8 cellular contexts compared by ENCODE assay signal in genomic region chr4:55312491-55313101, GRCh38. TPM values are rescaled to one million over a fixed set of nuclear protein-coding genes. Genes with fewer than 3 reads are reported as not detected.
DNase-seq lines count a peak whose midpoint lies in the region; ATAC-seq and TF ChIP-seq lines count a peak whose summit lies in the region.

No MANE protein-coding gene starts in this region.

- H3F3A ChIP-seq in DOHH2 (ENCODE audit: control insufficient read depth, insufficient read depth) = no peaks in the 10 kb centered on the region; the same call in 1 of the 2 replicates

- TF ChIP-seq CTCF in DOHH2 (IDR thresholded peaks at IDR 0.05; ENCODE audit: low read depth, low read length, poor library complexity, severe bottlenecking) = peak; percentile 68
- peak; percentile 80 for TF ChIP-seq CTCF in WI38 (IDR thresholded peaks at IDR 0.05; ENCODE audit: low read depth, low read length)
- peak; percentile 80 for TF ChIP-seq CTCF in osteoblast (IDR thresholded peaks at IDR 0.05; ENCODE audit: extremely low read depth, low read depth, low read length)
- no peak for TF ChIP-seq CTCF in omental fat pad (IDR thresholded peaks at IDR 0.05)

- H3K4me1 ChIP-seq in DOHH2 (ENCODE audit: control insufficient read depth, low read length) (no peaks in the 10 kb centered on the region), osteoblast (ENCODE audit: insufficient read depth, low read length) (no peaks in the 10 kb centered on the region)

- H3K4me3 ChIP-seq in DOHH2 (ENCODE audit: low read length) = no peak overlapping the region
- no peak overlapping the region for H3K4me3 ChIP-seq in WI38 (ENCODE audit: low read depth, low read length)
- H3K4me3 ChIP-seq in osteoblast (ENCODE audit: insufficient read depth, low read length) = no peak overlapping the region

- H3K4me2 ChIP-seq in DOHH2 (ENCODE audit: low read length) = no peak overlapping the region
- H3K4me2 ChIP-seq in osteoblast (ENCODE audit: insufficient read depth, low read length) = no peak overlapping the region

- ATAC-seq in GM19463 (IDR thresholded peaks at IDR 0.05; ENCODE audit: unreplicated experiment) = peak; percentile 73
- no peak for ATAC-seq in omental fat pad (ENCODE audit: low FRiP score)

- no peaks in the 10 kb centered on the region for H3K36me3 ChIP-seq in DOHH2 (ENCODE audit: control insufficient read depth, low read length)
- H3K36me3 ChIP-seq in osteoblast (ENCODE audit: insufficient read depth, low read length) = no peaks in the 10 kb centered on the region

- H3K27me3 ChIP-seq in DOHH2 (ENCODE audit: control insufficient read depth, low read length) (no peaks in the 10 kb centered on the region), osteoblast (ENCODE audit: insufficient read depth, low read length) (peaks cover 3% of the 10 kb centered on the region)

- H3K9me3 ChIP-seq in DOHH2 (ENCODE audit: control insufficient read depth, insufficient read depth, low read length) (no peaks in the 10 kb centered on the region), osteoblast (ENCODE audit: low read depth, low read length) (no peaks in the 10 kb centered on the region)

- H4K20me1 ChIP-seq in DOHH2 (ENCODE audit: control insufficient read depth, insufficient read depth, low read depth, low read length) (no peaks in the 10 kb centered on the region), osteoblast (ENCODE audit: insufficient read depth, low read length) (no peaks in the 10 kb centered on the region)

- no peak overlapping the region for H2AFZ ChIP-seq in osteoblast (ENCODE audit: low read length)

- H3K27ac ChIP-seq in DOHH2 (ENCODE audit: low read depth, low read length) (no peak overlapping the region), osteoblast (ENCODE audit: low read depth, low read length) (no peak overlapping the region)

- no peaks in the 10 kb centered on the region for H3K79me2 ChIP-seq in DOHH2 (ENCODE audit: control insufficient read depth, low read length)
- H3K79me2 ChIP-seq in osteoblast (ENCODE audit: insufficient read depth, low read length) = no peaks in the 10 kb centered on the region

- no peaks in the 10 kb centered on the region for H3K9me2 ChIP-seq in DOHH2 (replicated peaks; ENCODE audit: control insufficient read depth, low read length)

- DNase-seq in LHCN-M2 (ENCODE audit: low read depth) (peak; percentile 55), fibroblast of gingiva (ENCODE audit: low read depth) (peak; percentile 58), osteoblast (ENCODE audit: insufficient read length, low spot score, missing footprints) (no peak), omental fat pad (ENCODE audit: low spot score) (no peak), GF-D8 (lab: John Stamatoyannopoulos, UW) (no peak)

RNA-seq across cellular contexts. Expression of gene SRD5A3, which starts 33.4 kb away (rescaled TPM):
- total RNA-seq in LHCN-M2 (2014; rRNA removed) (24.4 and 26.4 TPM in 2 replicates), osteoblast (10.6 and 13.0 TPM in 2 replicates), omental fat pad (10 to 100 TPM in 2 of 4 donors, 1 to 10 TPM in 2; 8.0 to 15.9 (median 9.9) TPM)
- 26.5 TPM for polyA plus RNA-seq in LHCN-M2 (2012)

Comparison
In these comparisons a context has a peak if more than half of its experiments do, and no peak if none do; other contexts are left out.
1. CTCF ChIP-seq: peak in DOHH2 (single experiment), WI38 (single experiment) and osteoblast (single experiment); none in omental fat pad (0 of 3).
2. DNase-seq: peak in LHCN-M2 (single experiment) and fibroblast of gingiva (single experiment); none in osteoblast (single experiment), omental fat pad (single experiment) and GF-D8 (single experiment).